Comparison of ENCODE assay signal across 24 cellular contexts in genomic region chr9:25704800-25705199, GRCh38.
"Had no signal": no experiment of that assay in that cellular context is flagged by ENCODE, and none has a peak within 500 bp of the region (broad histone marks: within the 10 kb centered on the region; RNA-seq: fewer than 3 reads in every experiment).

No MANE protein-coding gene starts in this region.

- H3K4me3 ChIP-seq: coronary artery, dorsolateral prefrontal cortex, esophagus muscularis mucosa, gastroesophageal sphincter, heart left ventricle, hepatocyte, left ventricle myocardium inferior, lower lobe of right lung had no signal

- FAIRE-seq: endothelial cell of umbilical vein, frontal cortex, kidney had no signal

- ATAC-seq: gastroesophageal sphincter; heart left ventricle; left colon; left lobe of liver; lower lobe of right lung; naive thymus-derived CD4-positive, alpha-beta T cell had no signal

- H3K4me1 ChIP-seq: left ventricle myocardium inferior, lower lobe of right lung had no signal

- H3K27me3 ChIP-seq: dorsolateral prefrontal cortex, esophagus muscularis mucosa, foreskin keratinocyte, gastroesophageal sphincter, hepatocyte had no signal

- H3K4me2 ChIP-seq: hepatocyte had no signal

- H3K27ac Mint-ChIP-seq: immature natural killer cell; naive thymus-derived CD4-positive, alpha-beta T cell had no signal

- H3K27ac ChIP-seq: coronary artery, dorsolateral prefrontal cortex, esophagus muscularis mucosa, foreskin keratinocyte, gastroesophageal sphincter, heart left ventricle, hepatocyte, left ventricle myocardium inferior, lower lobe of right lung had no signal

- H3K27me3 Mint-ChIP-seq: naive thymus-derived CD4-positive, alpha-beta T cell had no signal

- H3K9me3 ChIP-seq: esophagus muscularis mucosa, gastroesophageal sphincter, heart left ventricle, left ventricle myocardium inferior, lower lobe of right lung had no signal

- H3K4me3 Mint-ChIP-seq: immature natural killer cell; naive thymus-derived CD4-positive, alpha-beta T cell had no signal

- H3K79me2 ChIP-seq: hepatocyte had no signal

- H3K36me3 ChIP-seq: esophagus muscularis mucosa, gastroesophageal sphincter, heart left ventricle, left ventricle myocardium inferior, lower lobe of right lung had no signal

- H3K4me1 Mint-ChIP-seq: immature natural killer cell; naive thymus-derived CD4-positive, alpha-beta T cell had no signal

- DNase-seq: dermis blood vessel endothelial cell; dorsolateral prefrontal cortex; effector CD4-positive, alpha-beta T cell; effector memory CD4-positive, alpha-beta T cell; foreskin keratinocyte; heart left ventricle; hypothalamus; immature natural killer cell; islet precursor cell; kidney; kidney glomerular epithelial cell; left colon; left ventricle myocardium inferior; lower lobe of right lung; mesenchymal stem cell; midbrain; naive thymus-derived CD4-positive, alpha-beta T cell had no signal

- H3K36me3 Mint-ChIP-seq: immature natural killer cell; naive thymus-derived CD4-positive, alpha-beta T cell had no signal

- H2AFZ ChIP-seq: hepatocyte had no signal
